26 cellular contexts compared by ENCODE assay signal in genomic region chr14:20386276-20386855, GRCh38. TPM values are rescaled to one million over a fixed set of nuclear protein-coding genes. Genes with fewer than 3 reads are reported as not detected.
"Had no signal": no experiment of that assay in that cellular context is flagged by ENCODE, and none has a peak within 500 bp of the region (broad histone marks: within the 10 kb centered on the region; RNA-seq: fewer than 3 reads in every experiment).

No MANE protein-coding gene starts in this region.

- H3K4me3 ChIP-seq: adrenal gland, ascending aorta, body of pancreas, SK-N-MC had no signal

- H3K27ac ChIP-seq: adrenal gland, ascending aorta, body of pancreas, SK-N-MC, VCaP had no signal

- H3K9me3 ChIP-seq: adrenal gland, ascending aorta, body of pancreas had no signal

- H3K4me1 ChIP-seq: adrenal gland, ascending aorta, body of pancreas had no signal

- H3K27me3 ChIP-seq: adrenal gland, ascending aorta, body of pancreas had no signal

- ATAC-seq: activated CD4-positive, alpha-beta T cell treated with anti-CD3 and anti-CD28 coated beads for 36 hours; activated T-helper 17 cell treated with anti-CD3 and anti-CD28 coated beads, Interleukin-2, amount 50 U/mL, for 72 hours; body of pancreas; Panc1; Right ventricle myocardium inferior had no signal

- DNase-seq: activated CD4-positive, alpha-beta memory T cell treated with anti-CD3 and anti-CD28 coated beads, Interleukin-2, amount 10 ng/mL, durations not matched to agents 7 days and 5 days; activated CD4-positive, alpha-beta T cell treated with anti-CD3 and anti-CD28 coated beads for 36 hours; activated CD4-positive, alpha-beta T cell treated with anti-CD3 and anti-CD28 coated beads, Interleukin-2, amount 50 U/mL, for 1 hour; activated naive CD4-positive, alpha-beta T cell treated with anti-CD3 and anti-CD28 coated beads, Interleukin-2, amount 50 U/mL, for 16 hours; activated naive CD8-positive, alpha-beta T cell treated with anti-CD3 and anti-CD28 coated beads, Interleukin-2, amount 10 ng/mL, durations not matched to agents 7 days and 5 days; activated T-cell treated with anti-CD3 and anti-CD28 coated beads for 4 hours; activated T-cell treated with anti-CD3 and anti-CD28 coated beads, Interleukin-2, amount 50 U/mL, for 48 hours; adrenal gland; body of pancreas; Kasumi-1; KBM-7; NCI-H1048; NCI-H1417; NCI-H1930; NCI-H345; NCI-H510A; NCI-H748 treated with DMSO at 0.1 percent for 48 hours; RPMI8226; T-helper 1 cell had no signal

RNA-seq across cellular contexts. Expression of gene KLHL33, which starts 49.6 kb away (rescaled TPM):
- total RNA-seq: ascending aorta, bronchial epithelial cell had no signal
